23 cellular contexts compared by ENCODE assay signal in the genomic region with DNA sequence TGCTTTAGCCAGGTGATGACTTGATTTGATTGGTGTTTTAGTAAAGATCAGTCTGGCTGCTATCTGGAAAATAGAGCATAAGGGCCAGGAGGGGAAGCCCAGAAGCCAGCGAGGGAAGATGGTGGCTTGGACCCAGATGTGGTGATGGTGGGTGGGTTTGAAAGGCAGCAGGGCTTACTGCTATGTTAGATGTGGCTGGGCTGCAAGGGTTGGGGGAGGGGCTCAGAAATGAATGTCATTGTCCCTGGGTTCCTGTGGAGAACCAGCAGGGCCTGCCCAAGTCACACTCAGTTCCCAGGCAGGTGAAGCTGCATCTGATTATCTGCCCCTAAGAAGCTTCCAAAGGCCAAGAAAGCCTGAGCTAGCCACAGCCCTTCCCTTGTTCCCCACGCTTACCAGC.
"Had no signal": no experiment of that assay in that cellular context is flagged by ENCODE, and none has a peak within 500 bp of the region (broad histone marks: within the 10 kb centered on the region; RNA-seq: fewer than 3 reads in every experiment).

No MANE protein-coding gene starts in this region.

- H3K4me3 ChIP-seq: ascending aorta, body of pancreas, MG63 had no signal

- H3K27me3 ChIP-seq: ascending aorta, body of pancreas, MG63 had no signal

- H3K27ac ChIP-seq: ascending aorta, body of pancreas had no signal

- H3K36me3 ChIP-seq: ascending aorta, MG63 had no signal

- DNase-seq: activated CD4-positive, alpha-beta T cell treated with anti-CD3 and anti-CD28 coated beads for 1 hour; activated CD4-positive, alpha-beta T cell treated with anti-CD3 and anti-CD28 coated beads, Interleukin-2, amount 10 ng/mL, durations not matched to agents 24 days and 14 days; activated CD4-positive, alpha-beta T cell treated with anti-CD3 and anti-CD28 coated beads, Interleukin-2, amount 50 U/mL, for 48 hours; activated naive CD4-positive, alpha-beta T cell treated with Interleukin-2 at 50 U/mL for 16 hours; activated naive CD8-positive, alpha-beta T cell treated with anti-CD3 and anti-CD28 coated beads, Interleukin-2, amount 50 U/mL, for 24 hours; activated T-cell treated with anti-CD3 and anti-CD28 coated beads, Interleukin-2, amount 50 U/mL, for 1 hour; amniotic stem cell; body of pancreas; MG63; MV-4-11; NCI-H1092 treated with DMSO at 0.1 percent for 48 hours; NCI-H1417 treated with DMSO at 0.1 percent for 48 hours; NCI-H1694; NCI-H2029; NCI-H2107; NCI-H345; NCI-H510A; NCI-H526 treated with DMSO at 0.1 percent for 48 hours; NCI-H82; SIG-M5; T-helper 17 cell; T-helper 9 cell had no signal

- H3K9me3 ChIP-seq: MG63 had no signal

- H3K4me1 ChIP-seq: ascending aorta, body of pancreas had no signal
